Comparison of ENCODE assay signal across 8 cellular contexts in the genomic region with DNA sequence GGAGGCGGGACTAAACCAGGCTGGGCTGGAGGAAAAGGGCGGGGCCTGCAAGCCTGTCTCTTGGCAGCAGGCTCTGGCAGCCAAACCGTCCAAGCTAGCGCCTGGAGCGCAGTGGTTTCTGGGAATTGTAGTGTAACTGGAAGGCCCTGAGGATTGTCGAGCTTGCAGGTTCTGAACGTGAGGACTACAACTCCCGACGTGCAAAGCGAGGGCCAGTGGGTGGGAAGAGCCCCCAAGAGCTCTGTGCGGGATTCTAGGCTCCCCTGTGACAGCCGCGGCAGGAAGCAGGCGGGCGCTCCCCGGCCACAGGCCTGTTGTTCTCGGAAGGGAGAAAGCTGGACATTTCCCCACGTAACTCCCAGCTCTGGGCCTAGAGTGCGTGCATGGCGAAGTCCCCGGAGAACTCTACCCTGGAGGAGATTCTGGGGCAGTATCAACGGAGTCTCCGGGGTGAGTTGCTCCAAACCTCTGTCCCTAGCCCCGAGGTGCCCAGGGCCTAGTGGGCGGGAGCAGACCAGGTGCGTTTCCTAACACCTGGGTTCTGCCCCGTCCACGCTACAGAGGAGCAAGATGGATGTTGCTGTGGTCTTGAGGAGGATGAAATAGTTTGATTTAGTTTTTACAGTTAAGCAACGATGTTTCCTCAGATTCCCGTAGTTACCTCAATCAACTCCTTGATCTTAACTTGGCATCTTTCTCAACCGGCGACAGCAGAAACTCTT. TPM values are rescaled to one million over a fixed set of nuclear protein-coding genes. Genes with fewer than 3 reads are reported as not detected.
DNase-seq lines count a peak whose midpoint lies in the region; ATAC-seq and TF ChIP-seq lines count a peak whose summit lies in the region.

TSS of gene SDCCAG8 (plus strand) at position 251 of the 722 bp plus-strand sequence. CDS start at position 384, 133 bp downstream.

- no peak for TF ChIP-seq CTCF in BJ (IDR thresholded peaks at IDR 0.05; ENCODE audit: insufficient read depth, low read depth, low read length)
- no peak for TF ChIP-seq CTCF in colonic mucosa (IDR thresholded peaks at IDR 0.05)

- H3K9ac ChIP-seq in colonic mucosa (ENCODE audit: low read depth in 2 of 2, low read length in 2 of 2) = peak within 1 kb of the TSS; percentile 77 to 98

- H3K27ac ChIP-seq in colonic mucosa = peak within 1 kb of the TSS; percentile 95
- H3K27ac ChIP-seq in layer of hippocampus (ENCODE audit: low read depth, low read length) = peak within 1 kb of the TSS; percentile 99

- H3K27ac Mint-ChIP-seq in activated CD4-positive, alpha-beta T cell treated with anti-CD3 and anti-CD28 coated beads, Interleukin-2, amount 10 ng/mL, durations not matched to agents 24 days and 14 days = peak within 1 kb of the TSS; percentile 100

- intact Hi-C loops in activated CD4-positive, alpha-beta T cell treated with anti-CD3 and anti-CD28 coated beads, Interleukin-2, amount 10 ng/mL, durations not matched to agents 24 days and 14 days (cut with micrococcal nuclease) = loop anchor here (1.0 to 10.0 kb wide), 12 partner anchors 31 to 1899 kb away; partner anchors contain the start of genes COX20, FH and KIF26B
- intact Hi-C loops in colonic mucosa (cut with DNase I) = no loop called here

- no peaks in the 10 kb centered on the region for H3K9me3 ChIP-seq in colonic mucosa

- peak within 1 kb of the TSS; percentile 83 for H3K4me3 ChIP-seq in BJ (ENCODE audit: low read depth, low read length)
- peak within 1 kb of the TSS; percentile 82 for H3K4me3 ChIP-seq in colonic mucosa

- no peaks in the 10 kb centered on the region for H3K27me3 Mint-ChIP-seq in activated CD4-positive, alpha-beta T cell treated with anti-CD3 and anti-CD28 coated beads, Interleukin-2, amount 10 ng/mL, durations not matched to agents 24 days and 14 days

- ATAC-seq in GM19324 (IDR thresholded peaks at IDR 0.05; ENCODE audit: low FRiP score, unreplicated experiment) (peak; percentile 81), HG03469 (IDR thresholded peaks at IDR 0.05; ENCODE audit: unreplicated experiment) (peak; percentile 76)

- CTCF ChIA-PET in BJ (lab: Yijun Ruan, JAX) = interaction anchor here (0.6 to 1.0 kb wide), 3 partner anchors 13 to 1044 kb away, joined by 3 to 6 read pairs (median 4); no protein-coding TSS in a partner anchor

- DNase-seq in BJ (ENCODE audit: low read depth) (peak; percentile 99), NCI-H526 treated with DMSO at 0.1 percent for 48 hours (lab: John Stamatoyannopoulos, UW) (peak; percentile 94), colonic mucosa (peak; percentile 97)
- peak; percentile 98 for DNase-seq in activated CD4-positive, alpha-beta T cell treated with anti-CD3 and anti-CD28 coated beads, Interleukin-2, amount 10 ng/mL, durations not matched to agents 24 days and 14 days
- DNase-seq in stimulated activated CD4-positive, alpha-beta T cell treated with anti-CD3 and anti-CD28 coated beads, Interleukin-1b, Interleukin-23, amount 100 ng/mL, for 4 hours (ENCODE audit: low read depth in 2 of 2) = peak; percentile 84 to 85

- POLR2A ChIA-PET in BJ (lab: Charles Lee) = interaction anchor here (0.6 to 2.2 kb wide), 3 partner anchors 9 to 1244 kb away, joined by 3 to 10 read pairs (median 8); no protein-coding TSS in a partner anchor

- H3K4me1 ChIP-seq in colonic mucosa = peaks cover 6% of the 10 kb centered on the region

- H3K9me3 Mint-ChIP-seq in activated CD4-positive, alpha-beta T cell treated with anti-CD3 and anti-CD28 coated beads, Interleukin-2, amount 10 ng/mL, durations not matched to agents 24 days and 14 days = no peaks in the 10 kb centered on the region

- peak within 1 kb of the TSS; percentile 89 for H3K4me3 Mint-ChIP-seq in activated CD4-positive, alpha-beta T cell treated with anti-CD3 and anti-CD28 coated beads, Interleukin-2, amount 10 ng/mL, durations not matched to agents 24 days and 14 days

- H3K27me3 ChIP-seq in BJ (ENCODE audit: control insufficient read depth, insufficient read depth, low read length) (no peaks in the 10 kb centered on the region), colonic mucosa (no peaks in the 10 kb centered on the region), layer of hippocampus (ENCODE audit: control insufficient read depth, insufficient read depth, low read length) (no peaks in the 10 kb centered on the region)

- H3K36me3 ChIP-seq in BJ (ENCODE audit: control insufficient read depth, insufficient read depth, low read length) = no peaks in the 10 kb centered on the region
- H3K36me3 ChIP-seq in colonic mucosa = no peaks in the 10 kb centered on the region

- peaks cover 36% of the 10 kb centered on the region for H3K4me1 Mint-ChIP-seq in activated CD4-positive, alpha-beta T cell treated with anti-CD3 and anti-CD28 coated beads, Interleukin-2, amount 10 ng/mL, durations not matched to agents 24 days and 14 days

- H3K36me3 Mint-ChIP-seq in activated CD4-positive, alpha-beta T cell treated with anti-CD3 and anti-CD28 coated beads, Interleukin-2, amount 10 ng/mL, durations not matched to agents 24 days and 14 days (ENCODE audit: low read depth) = peaks cover 5% of the 10 kb centered on the region

RNA-seq across cellular contexts. Expression of gene SDCCAG8, which starts in this region (rescaled TPM):
- 17.0 and 20.5 TPM in 2 replicates for polyA plus RNA-seq in BJ (2011; rRNA removed)
- 9.9 and 13.4 TPM in 2 replicates for polyA minus RNA-seq in BJ (2011; rRNA and poly(A)+ RNA removed)
- 16.5 and 23.6 TPM in 2 replicates for total RNA-seq in activated CD4-positive, alpha-beta T cell treated with anti-CD3 and anti-CD28 coated beads, Interleukin-2, amount 10 ng/mL, durations not matched to agents 24 days and 14 days
- total RNA-seq in colonic mucosa = 10 to 100 TPM; 18.4 to 18.8 TPM

Comparison
In these comparisons a context has a peak if more than half of its experiments do, and no peak if none do; other contexts are left out.
1. Peak in every context shown above with its lines: DNase-seq, ATAC-seq, H3K4me3 ChIP-seq and H3K27ac ChIP-seq.